9 cellular contexts compared by ENCODE assay signal in genomic region chr2:134127496-134127895, GRCh38.
DNase-seq lines count a peak whose midpoint lies in the region; ATAC-seq and TF ChIP-seq lines count a peak whose summit lies in the region.
"Had no signal": no experiment of that assay in that cellular context is flagged by ENCODE, and none has a peak within 500 bp of the region (broad histone marks: within the 10 kb centered on the region; RNA-seq: fewer than 3 reads in every experiment).

No MANE protein-coding gene starts in this region.

- H2BK120ac ChIP-seq in mesenchymal stem cell (ENCODE audit: low read depth, low read length), result no peak overlapping the region

- TF ChIP-seq POLR2A in gastroesophageal sphincter (IDR thresholded peaks at IDR 0.05), result no peak

- H3K27me3 ChIP-seq in GM06990 (replicated peaks; ENCODE audit: control insufficient read depth, insufficient read depth, low read length) (no peaks in the 10 kb centered on the region), gastroesophageal sphincter (no peaks in the 10 kb centered on the region), mesenchymal stem cell (ENCODE audit: control insufficient read depth in 1 of 2, insufficient read depth in 1 of 2, low read length in 2 of 2) (no peaks in the 10 kb centered on the region)

- no peak overlapping the region for H3K27ac ChIP-seq in gastroesophageal sphincter
- H3K27ac ChIP-seq in mesenchymal stem cell (ENCODE audit: low read length, poor library complexity, severe bottlenecking), result no peak overlapping the region
- H3K27ac ChIP-seq: parathyroid adenoma had no signal

- no peak overlapping the region for H3K4me3 ChIP-seq in GM06990 (replicated peaks; ENCODE audit: low read depth, low read length)
- no peak overlapping the region for H3K4me3 ChIP-seq in mucosa of descending colon
- no peak overlapping the region for H3K4me3 ChIP-seq in gastroesophageal sphincter
- H3K4me3 ChIP-seq in mesenchymal stem cell (ENCODE audit: insufficient read depth in 1 of 2, low read depth in 1 of 2, low read length in 2 of 2), result no peak overlapping the region

- no peak overlapping the region for H3K4ac ChIP-seq in mesenchymal stem cell (ENCODE audit: low read depth in 1 of 2, low read length in 2 of 2)

- H3K14ac ChIP-seq in mesenchymal stem cell (ENCODE audit: low read length in 2 of 2), result no peak overlapping the region

- no peak overlapping the region for H2BK12ac ChIP-seq in mesenchymal stem cell (ENCODE audit: low read length in 2 of 2)

- no peak overlapping the region for H2AFZ ChIP-seq in mesenchymal stem cell (ENCODE audit: low read depth, low read length)
- H2AFZ ChIP-seq: parathyroid adenoma had no signal

- H3K9ac ChIP-seq in mesenchymal stem cell (ENCODE audit: low read length), result no peak overlapping the region
- H3K9ac ChIP-seq: parathyroid adenoma had no signal

- DNase-seq in GM06990 (ENCODE audit: extremely low read depth, insufficient read length) (peak; percentile 25), mucosa of descending colon (peak in 1 of 3 donors; percentile 43), inferior parietal cortex (ENCODE audit: extremely low spot score) (no peak), mesenchymal stem cell (no peak)
- peak; percentile 33 to 60 for DNase-seq in activated CD4-positive, alpha-beta T cell treated with anti-CD3 and anti-CD28 coated beads, Interleukin-2, amount 50 U/mL, for 24 hours (ENCODE audit: low read depth in 1 of 2, low spot score in 1 of 2)

- H2BK5ac ChIP-seq in mesenchymal stem cell (ENCODE audit: low read depth, low read length, poor library complexity, severe bottlenecking), result no peak overlapping the region

- WGBS in gastroesophageal sphincter (ENCODE audit: low coverage in 1 of 2), 2 donors, result 66 to 89% methylated on average over 5 to 7 of the region's 7 CpGs
- WGBS in mesenchymal stem cell, result 93% methylated on average over 6 of the region's 7 CpGs

- peaks cover 38% of the 10 kb centered on the region for H3K79me1 ChIP-seq in mesenchymal stem cell (replicated peaks; ENCODE audit: low read length, poor library complexity, severe bottlenecking)

- H3K36me3 ChIP-seq in GM06990 (ENCODE audit: control insufficient read depth, insufficient read depth, low read length), result no peaks in the 10 kb centered on the region; the same call in 1 of the 2 replicates
- H3K36me3 ChIP-seq in mucosa of descending colon (ENCODE audit: low read depth), result no peaks in the 10 kb centered on the region
- H3K36me3 ChIP-seq in gastroesophageal sphincter, result no peaks in the 10 kb centered on the region
- H3K36me3 ChIP-seq in mesenchymal stem cell (ENCODE audit: control insufficient read depth in 1 of 2, insufficient read depth in 2 of 2, low read depth in 1 of 2, low read length in 2 of 2), result no peaks in the 10 kb centered on the region

- intact Hi-C loops in mucosa of descending colon (cut with DNase I, micrococcal nuclease), result no loop called here

- peak; percentile 59 for ATAC-seq in HG02678 (IDR thresholded peaks at IDR 0.05; ENCODE audit: unreplicated experiment)
- ATAC-seq in mucosa of descending colon, result peak; percentile 2
- no peak for ATAC-seq in HG03354 (IDR thresholded peaks at IDR 0.05; ENCODE audit: poor library complexity, severe bottlenecking, unreplicated experiment)
- ATAC-seq in gastroesophageal sphincter, result no peak

- no peak for TF ChIP-seq EP300 in gastroesophageal sphincter (IDR thresholded peaks at IDR 0.05)

- H2AK5ac ChIP-seq in mesenchymal stem cell (ENCODE audit: low read length, severe bottlenecking), result no peak overlapping the region

- no peak overlapping the region for H4K8ac ChIP-seq in mesenchymal stem cell (ENCODE audit: low read length)

- H3K9me3 ChIP-seq in mucosa of descending colon (no peaks in the 10 kb centered on the region), gastroesophageal sphincter (no peaks in the 10 kb centered on the region), mesenchymal stem cell (ENCODE audit: control insufficient read depth, low read length) (no peaks in the 10 kb centered on the region)

- peak overlapping the region in 1 of 2 experiments; percentile 31 for H3K23ac ChIP-seq in mesenchymal stem cell (ENCODE audit: low read length in 2 of 2)

- no peak overlapping the region for H3K18ac ChIP-seq in mesenchymal stem cell (ENCODE audit: low read depth in 1 of 2, low read length in 2 of 2)

- H4K91ac ChIP-seq in mesenchymal stem cell (ENCODE audit: low read length), result no peak overlapping the region

- TF ChIP-seq CTCF in GM06990 (IDR thresholded peaks at IDR 0.05; ENCODE audit: insufficient read depth, low read length, poor library complexity, severe bottlenecking), result no peak
- TF ChIP-seq CTCF in mucosa of descending colon (IDR thresholded peaks at IDR 0.05), result no peak
- no peak for TF ChIP-seq CTCF in gastroesophageal sphincter (IDR thresholded peaks at IDR 0.05)

- no peak overlapping the region for H2BK15ac ChIP-seq in mesenchymal stem cell (ENCODE audit: low read depth, poor library complexity, severe bottlenecking)

- no peak overlapping the region for H3K4me2 ChIP-seq in mesenchymal stem cell (ENCODE audit: low read length, poor library complexity, severe bottlenecking)

- H3K4me1 ChIP-seq in mucosa of descending colon (ENCODE audit: low read depth) (peaks cover 41% of the 10 kb centered on the region), gastroesophageal sphincter (peaks cover 0 to 55% (median 12%) of the 10 kb centered on the region in 3 donors), mesenchymal stem cell (ENCODE audit: control insufficient read depth, insufficient read depth, low read depth, low read length) (peaks cover 10% of the 10 kb centered on the region)

Comparison
In these comparisons a context has a peak if more than half of its experiments do, and no peak if none do; other contexts are left out.
1. DNase-seq: peak in GM06990 (single experiment) and activated CD4-positive, alpha-beta T cell treated with anti-CD3 and anti-CD28 coated beads, Interleukin-2, amount 50 U/mL, for 24 hours (2 of 2); none in inferior parietal cortex (single experiment) and mesenchymal stem cell (single experiment).
2. ATAC-seq: peak in HG02678 (single experiment) and mucosa of descending colon (single experiment); none in HG03354 (single experiment) and gastroesophageal sphincter (single experiment).